18 cellular contexts compared by ENCODE assay signal in the genomic region with DNA sequence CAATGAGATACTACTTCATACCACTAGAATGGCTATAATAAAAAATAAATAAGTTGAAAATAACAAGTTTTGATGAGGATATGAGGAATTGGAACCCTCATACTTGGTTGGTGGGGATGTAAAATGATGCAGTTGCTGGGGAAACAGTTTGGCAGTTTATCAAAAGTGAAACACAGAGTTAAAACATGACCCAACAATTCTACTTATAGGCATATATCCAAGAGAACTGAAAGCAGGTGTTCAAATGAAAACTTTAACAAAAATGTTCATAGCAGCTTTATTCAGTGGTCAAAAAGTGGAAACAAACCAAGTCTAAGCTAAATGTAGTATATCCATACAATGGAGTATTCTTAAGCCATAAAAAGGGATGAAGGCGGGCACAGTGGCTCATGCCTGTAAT. TPM values are rescaled to one million over a fixed set of nuclear protein-coding genes. Genes with fewer than 3 reads are reported as not detected.
A peak's percentile ranks its signal among the peaks of the same experiment; 100 is the strongest.
DNase-seq lines count a peak whose midpoint lies in the region; ATAC-seq, FAIRE-seq and TF ChIP-seq lines count a peak whose summit lies in the region.
"Had no signal": no experiment of that assay in that cellular context is flagged by ENCODE, and none has a peak within 500 bp of the region (broad histone marks: within the 10 kb centered on the region; RNA-seq: fewer than 3 reads in every experiment).

No MANE protein-coding gene starts in this region.

- TF ChIP-seq CTCF in ovary (IDR thresholded peaks at IDR 0.05) = no peak

- H3K27me3 Mint-ChIP-seq in CD8-positive, alpha-beta memory T cell = peaks cover 4 to 29% of the 10 kb centered on the region in 2 donors

- H3K9me3 ChIP-seq in CD8-positive, alpha-beta memory T cell (ENCODE audit: low read length) = no peaks in the 10 kb centered on the region
- H3K9me3 ChIP-seq in ovary = no peaks in the 10 kb centered on the region
- H3K9me3 ChIP-seq: tibial nerve had no signal

- 89 to 100% (median 96%) methylated on average over 1 of the region's 1 CpG for WGBS in ovary, 3 donors

- H3K4me3 Mint-ChIP-seq in CD8-positive, alpha-beta memory T cell = no peak overlapping the region
- H3K4me3 Mint-ChIP-seq: activated CD8-positive, alpha-beta T cell treated with anti-CD3 and anti-CD28 coated beads, Interleukin-2, amount 10 ng/mL, durations not matched to agents 7 days and 5 days; endodermal cell had no signal

- H3K4me3 ChIP-seq in CD8-positive, alpha-beta memory T cell (ENCODE audit: low read length) = no peak overlapping the region
- no peak overlapping the region for H3K4me3 ChIP-seq in ovary
- H3K4me3 ChIP-seq: tibial nerve had no signal

- POLR2A ChIA-PET in CD8-positive, alpha-beta memory T cell (lab: Charles Lee) = no interaction called here

- H3K27ac ChIP-seq in CD8-positive, alpha-beta memory T cell (ENCODE audit: low read depth, low read length) = no peak overlapping the region
- no peak overlapping the region for H3K27ac ChIP-seq in ovary
- H3K27ac ChIP-seq: tibial nerve had no signal

- no peak for TF ChIP-seq EP300 in ovary (IDR thresholded peaks at IDR 0.05)

- H3K27me3 ChIP-seq in CD8-positive, alpha-beta memory T cell (ENCODE audit: insufficient read depth, low read length, poor library complexity, severe bottlenecking) = no peaks in the 10 kb centered on the region
- no peaks in the 10 kb centered on the region for H3K27me3 ChIP-seq in ovary
- H3K27me3 ChIP-seq: tibial nerve had no signal

- intact Hi-C loops in ovary (cut with DNase I) = no loop called here

- TF ChIP-seq POLR2A in GM12891 (IDR thresholded peaks at IDR 0.05; ENCODE audit: low read depth, low read length) = no peak
- TF ChIP-seq POLR2A in ovary (IDR thresholded peaks at IDR 0.05) = no peak

- CTCF ChIA-PET in CD8-positive, alpha-beta memory T cell (lab: Charles Lee) = no interaction called here

- H3K27ac Mint-ChIP-seq in CD8-positive, alpha-beta memory T cell = no peak overlapping the region
- H3K27ac Mint-ChIP-seq: activated CD8-positive, alpha-beta T cell treated with anti-CD3 and anti-CD28 coated beads, Interleukin-2, amount 10 ng/mL, durations not matched to agents 7 days and 5 days; endodermal cell; progenitor cell of endocrine pancreas had no signal

- peak; percentile 69 for ATAC-seq in GM19455 (IDR thresholded peaks at IDR 0.05; ENCODE audit: unreplicated experiment)
- peak; percentile 67 for ATAC-seq in HG02763 (IDR thresholded peaks at IDR 0.05; ENCODE audit: unreplicated experiment)
- peak; percentile 75 for ATAC-seq in HG03439 (IDR thresholded peaks at IDR 0.05; ENCODE audit: unreplicated experiment)
- ATAC-seq: activated CD8-positive, alpha-beta T cell treated with anti-CD3 and anti-CD28 coated beads, Interleukin-2, amount 10 ng/mL, durations not matched to agents 7 days and 5 days; Right ventricle myocardium inferior had no signal

- H3K36me3 ChIP-seq in CD8-positive, alpha-beta memory T cell (ENCODE audit: insufficient read depth, low read length) = no peaks in the 10 kb centered on the region
- H3K36me3 ChIP-seq in ovary = no peaks in the 10 kb centered on the region
- H3K36me3 ChIP-seq: tibial nerve had no signal

- no peaks in the 10 kb centered on the region for H3K36me3 Mint-ChIP-seq in CD8-positive, alpha-beta memory T cell

- no peak for DNase-seq in GM12891 (ENCODE audit: insufficient read length, low spot score)
- DNase-seq in GM19238 (ENCODE audit: insufficient read length, low spot score) = no peak
- DNase-seq in CD8-positive, alpha-beta memory T cell = no peak
- DNase-seq in NAMALWA (ENCODE audit: low spot score) = no peak
- DNase-seq in ovary = no peak
- DNase-seq: activated CD8-positive, alpha-beta T cell treated with anti-CD3 and anti-CD28 coated beads, Interleukin-2, amount 10 ng/mL, durations not matched to agents 7 days and 5 days; activated naive CD4-positive, alpha-beta T cell treated with anti-CD3 and anti-CD28 coated beads, Interleukin-2, amount 50 U/mL, for 16 hours; endodermal cell; NCI-H2081 treated with DMSO at 0.1 percent for 48 hours had no signal

- no peaks in the 10 kb centered on the region for H3K9me3 Mint-ChIP-seq in CD8-positive, alpha-beta memory T cell

- FAIRE-seq in GM12891 (lab: Jason Lieb, UNC) = peak; percentile 68
- FAIRE-seq: bronchial epithelial cell, frontal cortex, TTC549 had no signal

- no peaks in the 10 kb centered on the region for H3K4me1 ChIP-seq in CD8-positive, alpha-beta memory T cell (ENCODE audit: insufficient read depth, low read length)
- H3K4me1 ChIP-seq in ovary (ENCODE audit: insufficient read depth) = peaks cover 10% of the 10 kb centered on the region

- H3K4me1 Mint-ChIP-seq in CD8-positive, alpha-beta memory T cell = no peaks in the 10 kb centered on the region

TF ChIP-seq in GM12891, 5 proteins besides CTCF, POLR2A, EP300 and RAD21:
- no peak for TF ChIP-seq TAF1 (IDR thresholded peaks at IDR 0.05; ENCODE audit: low read depth, low read length)
- TF ChIP-seq SPI1 (IDR thresholded peaks at IDR 0.05; ENCODE audit: low read depth, low read length) = peak; percentile 47

RNA-seq across cellular contexts. Expression of gene LHFPL2, which starts 13.1 kb away (rescaled TPM):
- polyA plus RNA-seq in GM12891 (2012; ENCODE audit: low read depth, missing spikeins) = 11.6 TPM
- 1 to 10 TPM in 1 of 2 experiments, under 1 TPM in 1; 0.84 to 1.2 TPM for total RNA-seq in CD8-positive, alpha-beta memory T cell
- polyA plus RNA-seq in CD8-positive, alpha-beta memory T cell = 0.20 TPM
- 10 to 100 TPM; 21.5 to 45.1 (median 27.9) TPM for total RNA-seq in ovary
- polyA plus RNA-seq in ovary = 10 to 100 TPM; 20.3 to 41.5 TPM

Comparison
In these comparisons a context has a peak if more than half of its experiments do, and no peak if none do; other contexts are left out.
1. RNA of gene LHFPL2, which starts 13.1 kb away (total RNA-seq): 21.5 to 45.1 TPM in ovary; 0.84 to 1.2 TPM in CD8-positive, alpha-beta memory T cell; every median in the first group is over 10 times any median in the second.
2. Peak in every context shown above with its lines, with median percentiles within 50 percentile points of each other: ATAC-seq.